ENCODE assay signal across 10 cellular contexts in genomic region chrX:149074429-149074828, GRCh38.
DNase-seq lines count a peak whose midpoint lies in the region; ATAC-seq and TF ChIP-seq lines count a peak whose summit lies in the region.
"Had no signal": no experiment of that assay in that cellular context is flagged by ENCODE, and none has a peak within 500 bp of the region (broad histone marks: within the 10 kb centered on the region; RNA-seq: fewer than 3 reads in every experiment).

No MANE protein-coding gene starts in this region.

- H3K36me3 ChIP-seq in mucosa of descending colon (ENCODE audit: low read depth): no peaks in the 10 kb centered on the region
- H3K36me3 ChIP-seq: vagina had no signal

- H3K4me3 ChIP-seq in fibroblast of the aortic adventitia (ENCODE audit: low read depth, low read length) (no peak overlapping the region), mucosa of descending colon (no peak overlapping the region)
- H3K4me3 ChIP-seq: vagina had no signal

- TF ChIP-seq CTCF in fibroblast of the aortic adventitia (IDR thresholded peaks at IDR 0.05; ENCODE audit: insufficient read depth, low read length) (no peak), mucosa of descending colon (IDR thresholded peaks at IDR 0.05) (no peak)

- H3K9me3 ChIP-seq in mucosa of descending colon: no peaks in the 10 kb centered on the region
- H3K9me3 ChIP-seq: vagina had no signal

- ATAC-seq in HG03520 (IDR thresholded peaks at IDR 0.05; ENCODE audit: unreplicated experiment) (no peak), mucosa of descending colon (no peak)

- DNase-seq in stimulated activated CD4-positive, alpha-beta T cell treated with anti-CD3 and anti-CD28 coated beads, Interleukin-4, amount 100 ng/mL, for 1 hour: peak; percentile 3
- DNase-seq in stimulated activated CD4-positive, alpha-beta T cell treated with anti-CD3 and anti-CD28 coated beads, Interleukin-4, amount 100 ng/mL, for 4 hours: no peak
- DNase-seq in Kasumi-1 (lab: John Stamatoyannopoulos, UW) (peak; percentile 57 to 65), fibroblast of the aortic adventitia (ENCODE audit: low read depth) (peak; percentile 36), DMS79 treated with DMSO at 0.1 percent for 48 hours (lab: John Stamatoyannopoulos, UW) (no peak), mucosa of descending colon (no peak)
- no peak for DNase-seq in activated effector memory CD4-positive, alpha-beta T cell treated with anti-CD3 and anti-CD28 coated beads, Interleukin-2, amount 50 U/mL, for 16 hours
- DNase-seq: glutamatergic neuron had no signal

- intact Hi-C loops in mucosa of descending colon (cut with DNase I, micrococcal nuclease): no loop called here

- no peaks in the 10 kb centered on the region for H3K4me1 ChIP-seq in mucosa of descending colon (ENCODE audit: low read depth)
- H3K4me1 ChIP-seq: vagina had no signal

Comparison
In these comparisons a context has a peak if more than half of its experiments do, and no peak if none do; other contexts are left out.
1. DNase-seq: peak in stimulated activated CD4-positive, alpha-beta T cell treated with anti-CD3 and anti-CD28 coated beads, Interleukin-4, amount 100 ng/mL, for 1 hour (single experiment), Kasumi-1 (2 of 2) and fibroblast of the aortic adventitia (single experiment); none in stimulated activated CD4-positive, alpha-beta T cell treated with anti-CD3 and anti-CD28 coated beads, Interleukin-4, amount 100 ng/mL, for 4 hours (0 of 2), DMS79 treated with DMSO at 0.1 percent for 48 hours (single experiment), activated effector memory CD4-positive, alpha-beta T cell treated with anti-CD3 and anti-CD28 coated beads, Interleukin-2, amount 50 U/mL, for 16 hours (single experiment) and mucosa of descending colon (0 of 3).